In the genomic region with DNA sequence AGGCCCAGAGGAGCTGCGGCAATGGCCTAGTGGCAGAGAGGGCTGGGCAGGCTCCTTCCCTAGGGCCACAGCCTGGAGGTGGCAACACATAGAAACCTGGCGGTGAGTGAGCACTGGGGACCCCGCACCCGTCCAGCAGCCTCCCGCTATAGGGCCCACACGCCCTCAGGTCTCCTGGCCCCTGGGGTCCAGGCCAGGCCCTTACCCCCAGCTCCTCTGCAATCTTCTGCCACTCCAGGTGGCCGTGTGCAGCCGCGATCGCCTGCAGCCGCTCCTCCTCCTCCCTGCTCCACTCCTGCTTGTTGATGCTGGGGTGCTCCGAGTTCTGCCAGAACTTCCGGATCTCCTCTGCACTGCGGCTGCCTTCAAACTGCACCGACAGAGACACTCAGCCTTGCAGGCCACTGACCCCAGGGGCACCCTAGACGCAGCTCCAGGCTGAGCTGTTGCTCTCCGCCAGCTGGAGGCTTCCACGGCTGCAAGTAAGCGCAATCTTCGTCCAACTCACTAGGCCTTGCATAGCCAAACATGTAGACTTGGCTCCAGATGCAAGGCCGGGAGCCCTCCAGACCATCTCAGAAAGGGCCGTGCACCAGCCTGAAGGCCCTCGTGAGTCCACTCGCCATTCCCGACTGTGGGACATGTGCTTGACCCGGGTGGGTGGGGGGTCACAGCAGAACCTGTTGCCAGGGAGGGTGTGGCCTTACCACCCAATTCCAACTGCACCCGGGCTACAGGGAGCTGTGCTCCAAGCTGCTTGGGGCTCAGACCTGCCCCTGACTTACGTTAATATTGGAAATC, we compare ENCODE assay signal across 22 cellular contexts.
"Had no signal": no experiment of that assay in that cellular context is flagged by ENCODE, and none has a peak within 500 bp of the region (broad histone marks: within the 10 kb centered on the region; RNA-seq: fewer than 3 reads in every experiment).

No MANE protein-coding gene starts in this region.

- H3K4me1 Mint-ChIP-seq: mesothelial cell of epicardium, nephron, T-cell had no signal

- H3K27ac ChIP-seq: foreskin keratinocyte, tibial artery had no signal

- H3K4me3 Mint-ChIP-seq: activated naive CD4-positive, alpha-beta T cell treated with anti-CD3 and anti-CD28 coated beads for 36 hours; activated T-cell treated with anti-CD3 and anti-CD28 coated beads, Interleukin-2, amount 50 U/mL, for 4 hours; mesothelial cell of epicardium; nephron; T-cell had no signal

- H3K4me3 ChIP-seq: coronary artery, lung, tibial artery had no signal

- H3K9me3 ChIP-seq: tibial artery had no signal

- H3K4me1 ChIP-seq: foreskin keratinocyte, tibial artery had no signal

- ATAC-seq: activated T-cell treated with anti-CD3 and anti-CD28 coated beads, Interleukin-2, amount 50 U/mL, for 4 hours; foreskin keratinocyte; T-cell had no signal

- FAIRE-seq: urothelium cell line had no signal

- H3K9me3 Mint-ChIP-seq: activated naive CD4-positive, alpha-beta T cell treated with anti-CD3 and anti-CD28 coated beads for 36 hours; activated T-cell treated with anti-CD3 and anti-CD28 coated beads, Interleukin-2, amount 50 U/mL, for 4 hours; mesothelial cell of epicardium; nephron; T-cell had no signal

- H3K27me3 ChIP-seq: foreskin keratinocyte, tibial artery had no signal

- H3K27me3 Mint-ChIP-seq: T-cell had no signal

- H3K27ac Mint-ChIP-seq: activated naive CD4-positive, alpha-beta T cell treated with anti-CD3 and anti-CD28 coated beads for 36 hours; mesothelial cell of epicardium; nephron; T-cell had no signal

- DNase-seq: activated CD4-positive, alpha-beta T cell treated with anti-CD3 and anti-CD28 coated beads for 48 hours; activated CD4-positive, CD25-positive, alpha-beta regulatory T cell; activated CD8-positive, alpha-beta memory T cell treated with anti-CD3 and anti-CD28 coated beads, Interleukin-2, amount 50 U/mL, for 4 hours; activated naive CD4-positive, alpha-beta T cell treated with anti-CD3 and anti-CD28 coated beads for 36 hours; activated T-cell treated with anti-CD3 and anti-CD28 coated beads, Interleukin-2, amount 50 U/mL, for 4 hours; foreskin keratinocyte; glutamatergic neuron; hypothalamus; islet precursor cell; occipital lobe; retina; stimulated activated CD4-positive, alpha-beta T cell treated with anti-CD3 and anti-CD28 coated beads, Interleukin-12 subunit alpha, Interleukin-12 subunit beta, amount 100 ng/mL, for 4 hours; stimulated activated CD4-positive, alpha-beta T cell treated with anti-CD3 and anti-CD28 coated beads, Interleukin-1b, Interleukin-23, amount 100 ng/mL, for 48 hours; stimulated activated CD8-positive, alpha-beta memory T cell treated with anti-CD3 and anti-CD28 coated beads, Interleukin-4, amount 100 ng/mL, for 48 hours; stimulated activated naive CD4-positive, alpha-beta T cell treated with Interleukin-2 at 50 U/mL for 16 hours; T-cell; tibial artery had no signal
